Comparison of ENCODE assay signal across 19 cellular contexts in the genomic region with DNA sequence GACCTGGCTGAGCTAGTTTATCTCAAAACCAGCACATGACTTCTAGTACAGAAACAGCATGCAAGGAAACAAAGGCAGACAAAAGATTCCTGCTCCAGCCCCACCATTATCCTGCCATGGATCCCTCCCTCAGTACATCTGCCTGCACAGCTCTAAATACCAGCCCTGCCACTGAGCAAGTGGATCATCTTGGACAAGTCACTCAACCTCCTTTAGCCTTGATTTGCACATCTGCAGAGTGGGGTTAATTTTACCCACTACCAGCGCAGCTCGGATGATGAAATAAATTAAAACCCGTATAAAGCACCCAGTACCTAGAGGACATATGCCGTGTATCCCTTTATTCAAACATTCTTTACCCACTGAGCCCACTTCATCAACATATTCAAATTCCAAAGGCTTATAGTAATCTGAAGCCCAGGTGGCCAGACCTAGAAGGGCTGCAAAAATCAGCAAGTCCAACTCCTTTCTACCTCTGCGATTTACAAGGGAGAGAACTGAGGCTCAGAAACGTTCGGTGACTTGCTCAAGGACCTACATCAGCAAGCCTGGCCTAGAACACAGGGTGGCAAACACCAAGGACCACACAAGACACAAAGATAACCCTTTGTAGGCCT. TPM values are rescaled to one million over a fixed set of nuclear protein-coding genes. Genes with fewer than 3 reads are reported as not detected.
DNase-seq lines count a peak whose midpoint lies in the region; ATAC-seq, FAIRE-seq and TF ChIP-seq lines count a peak whose summit lies in the region.
"Had no signal": no experiment of that assay in that cellular context is flagged by ENCODE, and none has a peak within 500 bp of the region (broad histone marks: within the 10 kb centered on the region; RNA-seq: fewer than 3 reads in every experiment).

No MANE protein-coding gene starts in this region.

- H3K79me2 ChIP-seq in HepG2 (ENCODE audit: insufficient read depth, low read length) (peaks cover 30% of the 10 kb centered on the region), neural cell (replicated peaks; ENCODE audit: insufficient read depth, low read length) (no peaks in the 10 kb centered on the region)

- H3F3A ChIP-seq in neural cell (ENCODE audit: insufficient read depth, low read length, poor library complexity, severe bottlenecking), result no peaks in the 10 kb centered on the region

- TF ChIP-seq EP300 in HepG2 (IDR thresholded peaks at IDR 0.05; ENCODE audit: low read depth in 2 of 2, low read length in 2 of 2), result no peak
- no peak for TF ChIP-seq EP300 in HepG2 (CRISPR knock-in tag; IDR thresholded peaks at IDR 0.05; ENCODE audit: borderline replicate concordance)
- no peak for TF ChIP-seq EP300 in neural cell (conservative IDR thresholded peaks at IDR 0.05; ENCODE audit: poor library complexity, severe bottlenecking)

- H3K9ac ChIP-seq in HepG2 (ENCODE audit: insufficient read depth, low read depth, low read length), result no peak overlapping the region
- H3K9ac ChIP-seq in iPS-15b (ENCODE audit: low read depth, low read length), result peak overlapping the region; percentile 55
- no peak overlapping the region for H3K9ac ChIP-seq in neural cell (ENCODE audit: low read length)

- H2AFZ ChIP-seq in HepG2 (ENCODE audit: low read length) (no peak overlapping the region), neural cell (ENCODE audit: low read depth, low read length) (no peak overlapping the region)

- 93% methylated on average over 7 of the region's 7 CpGs for WGBS in HepG2 (ENCODE audit: low lambda C conversion rate)
- 61% methylated on average over 5 of the region's 7 CpGs for WGBS in right lobe of liver (ENCODE audit: insufficient coverage, low coverage, low lambda C conversion rate, missing lambda C conversion rate)

- DNase-seq in HepG2 (ENCODE audit: low spot score) (no peak), right lobe of liver (no peak), WTC11 (ENCODE audit: low spot score) (no peak), activated gamma-delta T cell treated with Interleukin-2 at 50 U/mL for 16 hours (no peak)
- DNase-seq in stimulated activated CD4-positive, alpha-beta T cell treated with anti-CD3 and anti-CD28 coated beads, Interleukin-4, amount 100 ng/mL, for 1 hour, result no peak
- no peak for DNase-seq in activated naive CD4-positive, alpha-beta T cell treated with Interleukin-2 at 50 U/mL for 16 hours
- DNase-seq: CD8-positive, alpha-beta T cell; COR-L47; DMS153; DMS79 treated with DMSO at 0.1 percent for 48 hours; EL had no signal

- H3K4me3 ChIP-seq in HepG2 (replicated peaks in 1 of 3; ENCODE audit: insufficient read depth in 1 of 3, low read depth in 2 of 3, low read length in 3 of 3) (no peak overlapping the region), right lobe of liver (no peak overlapping the region), iPS-15b (ENCODE audit: low read depth, low read length) (peak overlapping the region; percentile 18), neural cell (ENCODE audit: low read length) (peak overlapping the region; percentile 57)

- no peak for TF ChIP-seq POLR2A in HepG2 (IDR thresholded peaks at IDR 0.05; ENCODE audit: insufficient read depth in 1 of 2, low read depth in 2 of 2, low read length in 2 of 2)
- no peak for TF ChIP-seq POLR2A in right lobe of liver (IDR thresholded peaks at IDR 0.05)

- H3K9me2 ChIP-seq in neural cell (ENCODE audit: insufficient read depth, low read length), result no peaks in the 10 kb centered on the region

- H3K36me3 Mint-ChIP-seq in WTC11, result peaks cover 13% of the 10 kb centered on the region
- H3K36me3 Mint-ChIP-seq: CD14-positive monocyte; CD8-positive, alpha-beta T cell had no signal

- H4K20me1 ChIP-seq in HepG2 (ENCODE audit: insufficient read depth, low read length), result no peaks in the 10 kb centered on the region
- H4K20me1 ChIP-seq in neural cell (ENCODE audit: insufficient read depth), result no peaks in the 10 kb centered on the region

- H3K4me1 Mint-ChIP-seq in WTC11, result peaks cover 81% of the 10 kb centered on the region

- H3K9me3 ChIP-seq in HepG2 (ENCODE audit: low read length) (no peaks in the 10 kb centered on the region), right lobe of liver (no peaks in the 10 kb centered on the region), iPS-15b (ENCODE audit: control insufficient read depth, insufficient read depth, low read length) (no peaks in the 10 kb centered on the region), neural cell (ENCODE audit: low read length) (no peaks in the 10 kb centered on the region)

- BruUV-seq in HepG2 (replicated peaks; lab: Mats Ljungman, UMichigan), result no TSS peak

- no peaks in the 10 kb centered on the region for H3K27me3 ChIP-seq in HepG2 (ENCODE audit: control insufficient read depth in 1 of 2, insufficient read depth in 2 of 2, low read length in 2 of 2)
- H3K27me3 ChIP-seq in right lobe of liver, result peaks cover 0 to 20% of the 10 kb centered on the region in 2 donors
- peaks cover 10% of the 10 kb centered on the region for H3K27me3 ChIP-seq in iPS-15b (ENCODE audit: control insufficient read depth, insufficient read depth, low read length)
- H3K27me3 ChIP-seq in neural cell (ENCODE audit: insufficient read depth, low read depth, low read length), result peaks cover 8% of the 10 kb centered on the region

- intact Hi-C loops in HepG2 (cut with micrococcal nuclease; ENCODE audit: unreplicated experiment), result no loop called here
- intact Hi-C loops in right lobe of liver (cut with DNase I), result no loop called here

- in situ Hi-C loops in HepG2 (cut with HindIII; ENCODE audit: extremely low pct_ligation_motif_present, low pct_unique_long_range_greater_than_20kb), result no loop called here

- H3K27me3 Mint-ChIP-seq in WTC11 (ENCODE audit: low read depth), result peaks cover 37% of the 10 kb centered on the region

- no peak for TF ChIP-seq CTCF in HepG2 (CRISPR knock-in tag; IDR thresholded peaks at IDR 0.05)
- no peak for TF ChIP-seq CTCF in right lobe of liver (IDR thresholded peaks at IDR 0.05)
- TF ChIP-seq CTCF in WTC11 (IDR thresholded peaks at IDR 0.05), result no peak
- TF ChIP-seq CTCF in neural cell (IDR thresholded peaks at IDR 0.05; ENCODE audit: poor library complexity, severe bottlenecking), result no peak

- no peak overlapping the region for H3K27ac ChIP-seq in HepG2 (ENCODE audit: extremely low read length, insufficient read depth, low read length)
- no peak overlapping the region for H3K27ac ChIP-seq in right lobe of liver
- H3K27ac ChIP-seq in neural cell (ENCODE audit: low read length), result no peak overlapping the region
- H3K27ac ChIP-seq: 22Rv1 had no signal

- POLR2A ChIA-PET in HepG2 (lab: Yijun Ruan, JAX) (no interaction called here), WTC11 (lab: Charles Lee) (interaction anchor here (0.6 to 0.7 kb wide), 2 partner anchors 13 to 30 kb away, joined by 3 read pairs; no protein-coding TSS in a partner anchor)

- FAIRE-seq in HepG2 (lab: Jason Lieb, UNC), result no peak
- FAIRE-seq: D721Med, G401.6, GM12891, H54 had no signal

- H3K4me3 Mint-ChIP-seq in WTC11, result peak overlapping the region; percentile 51
- H3K4me3 Mint-ChIP-seq: CD14-positive monocyte; CD8-positive, alpha-beta T cell had no signal

- H3K27ac Mint-ChIP-seq in WTC11, result peak overlapping the region; percentile 92
- H3K27ac Mint-ChIP-seq: CD14-positive monocyte; CD8-positive, alpha-beta T cell had no signal

- H3K4me1 ChIP-seq in HepG2 (ENCODE audit: insufficient read depth, low read length) (peaks cover 48% of the 10 kb centered on the region), right lobe of liver (no peaks in the 10 kb centered on the region), iPS-15b (ENCODE audit: control insufficient read depth, insufficient read depth, low read length) (peaks cover 50% of the 10 kb centered on the region)

- TF ChIP-seq RAD21 in HepG2 (CRISPR knock-in tag; IDR thresholded peaks at IDR 0.05) (no peak), neural cell (conservative IDR thresholded peaks at IDR 0.05) (no peak)

- H3K4me2 ChIP-seq in HepG2 (ENCODE audit: low read depth, low read length) (no peak overlapping the region), neural cell (ENCODE audit: low read length) (no peak overlapping the region)

- peaks cover 7% of the 10 kb centered on the region for H3K9me3 Mint-ChIP-seq in WTC11
- H3K9me3 Mint-ChIP-seq: CD8-positive, alpha-beta T cell had no signal

- H3K36me3 ChIP-seq in HepG2 (replicated peaks in 1 of 2; ENCODE audit: control insufficient read depth in 1 of 2, insufficient read depth in 2 of 2, low read length in 2 of 2) (peaks cover 0 to 3% of the 10 kb centered on the region in 2 experiments; a peak in 1 of 5 replicates), right lobe of liver (no peaks in the 10 kb centered on the region), iPS-15b (ENCODE audit: control insufficient read depth, insufficient read depth, low read length) (no peaks in the 10 kb centered on the region), neural cell (ENCODE audit: insufficient read depth, low read length) (no peaks in the 10 kb centered on the region)

- CTCF ChIA-PET in HepG2 (lab: Yijun Ruan, JAX; ENCODE audit: low intra/inter-chr PET ratio, low total read pairs) (interaction anchor here (2.4 kb wide), 1 partner anchor 32 kb away, joined by 16 read pairs; no protein-coding TSS in a partner anchor), WTC11 (lab: Charles Lee) (interaction anchor here (0.6 to 3.9 kb wide), 20 partner anchors 8 to 342 kb away, joined by 3 to 82 read pairs (median 12); partner anchors contain the start of gene SYN3)

- ATAC-seq in HepG2 (no peak), right lobe of liver (no peak), WTC11 (peak; percentile 22)
- ATAC-seq: CD8-positive, alpha-beta T cell had no signal

RNA-seq across cellular contexts. Expression of gene SYN3, which starts 7.5 kb away (rescaled TPM):
- 3.9 and 7.6 TPM in 2 replicates for total RNA-seq in HepG2 (2016; rRNA removed; fragmentation: Illumina TruSeq; extraction: Trizol)
- 16.9 and 20.4 TPM in 2 replicates for total RNA-seq in HepG2 (2016; cell fraction: cytosol; rRNA removed; fragmentation: Illumina TruSeq; extraction: Trizol; ENCODE audit: low read depth)
- total RNA-seq in HepG2 (2016; cell fraction: insoluble cytoplasmic fraction; rRNA removed; fragmentation: Illumina TruSeq; extraction: Trizol), result 2.6 and 6.9 TPM in 2 replicates
- 6.7 and 8.1 TPM in 2 replicates for total RNA-seq in HepG2 (2016; cell fraction: membrane; rRNA removed; fragmentation: Illumina TruSeq; extraction: Trizol)
- 19.3 and 22.8 TPM in 2 replicates for total RNA-seq in HepG2 (2016; cell fraction: nucleus; rRNA removed; fragmentation: Illumina TruSeq; extraction: Trizol)
- 2.5 and 3.0 TPM in 2 replicates for polyA plus RNA-seq in HepG2 (2011; rRNA removed)
- polyA plus RNA-seq in HepG2 (2011; cell fraction: cytosol; rRNA removed), result 0.77 and 1.0 TPM in 2 replicates
- polyA plus RNA-seq in HepG2 (2011; cell fraction: nucleus; rRNA removed), result 10.4 and 10.5 TPM in 2 replicates
- polyA plus RNA-seq in HepG2 (2012), result 2.3 and 2.6 TPM in 2 replicates
- polyA plus RNA-seq in HepG2 (2016; cell fraction: cytosol; fragmentation: Illumina TruSeq; extraction: Trizol; ENCODE audit: low read depth), result 0.84 and 1.0 TPM in 2 replicates
- 3.0 and 5.8 TPM in 2 replicates for polyA plus RNA-seq in HepG2 (2016; cell fraction: insoluble cytoplasmic fraction; fragmentation: Illumina TruSeq; extraction: Trizol; ENCODE audit: low read depth)
- 1.3 and 1.5 TPM in 2 replicates for polyA plus RNA-seq in HepG2 (2016; cell fraction: membrane; fragmentation: Illumina TruSeq; extraction: Trizol; ENCODE audit: low read depth)
- polyA plus RNA-seq in HepG2 (2016; cell fraction: nucleus; fragmentation: Illumina TruSeq; extraction: Trizol; ENCODE audit: insufficient read depth, low read depth), result 7.3 and 9.0 TPM in 2 replicates
- 16.0 TPM in 1 of 2 replicates, not detected in the other for polyA minus RNA-seq in HepG2 (2011; rRNA and poly(A)+ RNA removed; ENCODE audit: low replicate concordance)
- polyA minus RNA-seq in HepG2 (2011; cell fraction: cytosol; rRNA and poly(A)+ RNA removed), result 1.5 and 1.6 TPM in 2 replicates
- polyA minus RNA-seq in HepG2 (2011; cell fraction: nucleus; rRNA and poly(A)+ RNA removed), result 23.3 and 26.9 TPM in 2 replicates
- total RNA-seq in right lobe of liver, result under 1 TPM in 3 of 6 experiments, not detected in 3; 0.44 to 0.60 (median 0.56) TPM
- 17.9 to 21.8 TPM (median 18.9 TPM) in 3 replicates for total RNA-seq in WTC11 (2021)
- polyA plus RNA-seq in neural cell, result 2.2 and 2.8 TPM in 2 replicates
- polyA minus RNA-seq in neural cell, result 25.3 and 26.3 TPM in 2 replicates
- total RNA-seq: CD8-positive, alpha-beta T cell had no signal
- polyA plus RNA-seq: CD14-positive monocyte had no signal

Comparison
In these comparisons a context has a peak if more than half of its experiments do, and no peak if none do; other contexts are left out.
1. H3K4me3 ChIP-seq: peak in iPS-15b (single experiment) and neural cell (single experiment); none in HepG2 (0 of 3) and right lobe of liver (0 of 3).